Comparison of ENCODE assay signal across 23 cellular contexts in the genomic region with DNA sequence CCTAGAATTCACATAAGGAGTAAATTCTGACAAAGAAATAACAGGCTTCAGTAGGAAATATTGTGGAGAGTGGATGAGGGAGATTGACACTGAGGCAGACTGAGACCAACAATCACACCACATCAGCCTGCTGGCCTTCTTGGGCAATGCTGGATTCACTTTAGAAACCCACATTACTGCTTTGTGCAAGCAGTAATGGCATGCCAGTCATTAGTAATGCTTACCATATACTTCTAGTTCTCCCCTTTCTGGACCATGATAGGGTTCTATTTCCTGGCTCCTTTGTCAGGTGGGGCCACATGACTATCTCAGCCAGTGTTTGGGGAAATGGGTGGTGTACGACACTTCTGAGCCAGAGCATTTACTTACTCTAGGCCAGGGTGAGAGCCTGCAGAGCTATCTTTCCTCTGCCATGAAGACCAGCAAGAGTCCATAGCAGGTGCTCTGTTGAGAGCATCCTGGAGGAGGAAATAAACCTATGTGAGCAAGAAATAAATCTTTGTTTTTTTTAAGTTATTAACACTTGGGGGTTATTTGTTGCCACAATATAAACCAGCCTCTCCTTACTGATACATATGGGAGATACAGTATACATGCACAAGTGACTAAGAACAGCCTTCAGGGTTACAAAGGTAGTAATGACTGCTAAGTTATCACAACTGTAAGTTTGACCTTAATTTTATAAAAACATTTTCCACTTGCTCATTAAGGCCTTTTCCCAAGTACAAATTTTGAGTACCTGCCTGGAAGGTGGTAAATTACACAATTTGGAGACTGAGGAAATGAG.
DNase-seq lines count a peak whose midpoint lies in the region; ATAC-seq, FAIRE-seq and TF ChIP-seq lines count a peak whose summit lies in the region.
"Had no signal": no experiment of that assay in that cellular context is flagged by ENCODE, and none has a peak within 500 bp of the region (broad histone marks: within the 10 kb centered on the region; RNA-seq: fewer than 3 reads in every experiment).

No MANE protein-coding gene starts in this region.

- no peaks in the 10 kb centered on the region for H3K79me2 ChIP-seq in DND-41 (ENCODE audit: insufficient read depth, low read length)
- no peaks in the 10 kb centered on the region for H3K79me2 ChIP-seq in Karpas-422 (ENCODE audit: low read length)
- H3K79me2 ChIP-seq in GM12878 (ENCODE audit: control insufficient read depth, insufficient read depth, low read length), result no peaks in the 10 kb centered on the region

- no peaks in the 10 kb centered on the region for H3K9me2 ChIP-seq in Karpas-422 (replicated peaks; ENCODE audit: insufficient read depth, low read length)

- TF ChIP-seq POLR2A in GM12878 (IDR thresholded peaks at IDR 0.05; ENCODE audit: low read depth, low read length), result no peak

- no peak overlapping the region for H3K27ac Mint-ChIP-seq in activated CD8-positive, alpha-beta memory T cell treated with anti-CD3 and anti-CD28 coated beads, Interleukin-2, amount 10 ng/mL, durations not matched to agents 7 days and 5 days
- H3K27ac Mint-ChIP-seq: CD4-positive, CD25-positive, alpha-beta regulatory T cell had no signal

- DNase-seq in activated CD8-positive, alpha-beta memory T cell treated with anti-CD3 and anti-CD28 coated beads, Interleukin-2, amount 10 ng/mL, durations not matched to agents 7 days and 5 days, result no peak
- DNase-seq in activated CD8-positive, alpha-beta memory T cell treated with anti-CD3 and anti-CD28 coated beads, Interleukin-2, amount 50 U/mL, for 4 hours, result no peak
- DNase-seq in DND-41, result no peak
- DNase-seq in Karpas-422, result no peak
- DNase-seq in GM12878 (ENCODE audit: low read depth, low spot score), result no peak
- no peak for DNase-seq in superior temporal gyrus (ENCODE audit: extremely low spot score)
- no peak for DNase-seq in omental fat pad (ENCODE audit: low spot score)
- DNase-seq: CD4-positive, CD25-positive, alpha-beta regulatory T cell; DMS153; MM.1S; NCI-H2029; NCI-H446 treated with DMSO at 0.1 percent for 48 hours; NCI-H526; NCI-H82; OCI-M1; Peyer's patch; SHP77 treated with DMSO at 0.1 percent for 48 hours had no signal

- H3K27me3 Mint-ChIP-seq in activated CD8-positive, alpha-beta memory T cell treated with anti-CD3 and anti-CD28 coated beads, Interleukin-2, amount 10 ng/mL, durations not matched to agents 7 days and 5 days, result peaks cover 2% of the 10 kb centered on the region
- H3K27me3 Mint-ChIP-seq: CD4-positive, CD25-positive, alpha-beta regulatory T cell had no signal

- in situ Hi-C loops in GM12878 (cut with MboI), result no loop called here

- TF ChIP-seq RAD21 in GM12878 (IDR thresholded peaks at IDR 0.05; ENCODE audit: insufficient read depth, low read depth, low read length), result no peak

- H2AFZ ChIP-seq in DND-41 (ENCODE audit: low read depth, low read length), result no peak overlapping the region
- peak overlapping the region; percentile 6; the same call in 1 of the 2 replicates for H2AFZ ChIP-seq in Karpas-422 (ENCODE audit: low read length)
- H2AFZ ChIP-seq in GM12878 (ENCODE audit: control insufficient read depth, low read depth, low read length), result no peak overlapping the region

- peaks cover 14% of the 10 kb centered on the region for H3K4me1 Mint-ChIP-seq in activated CD8-positive, alpha-beta memory T cell treated with anti-CD3 and anti-CD28 coated beads, Interleukin-2, amount 10 ng/mL, durations not matched to agents 7 days and 5 days

- intact Hi-C loops in GM12878 (cut with micrococcal nuclease; ENCODE audit: unreplicated experiment), result no loop called here

- H3K4me3 Mint-ChIP-seq in activated CD8-positive, alpha-beta memory T cell treated with anti-CD3 and anti-CD28 coated beads, Interleukin-2, amount 10 ng/mL, durations not matched to agents 7 days and 5 days, result no peak overlapping the region
- H3K4me3 Mint-ChIP-seq: CD4-positive, CD25-positive, alpha-beta regulatory T cell had no signal

- peaks cover 3% of the 10 kb centered on the region for H3K9me3 Mint-ChIP-seq in activated CD8-positive, alpha-beta memory T cell treated with anti-CD3 and anti-CD28 coated beads, Interleukin-2, amount 10 ng/mL, durations not matched to agents 7 days and 5 days (ENCODE audit: low read depth)
- H3K9me3 Mint-ChIP-seq: CD4-positive, CD25-positive, alpha-beta regulatory T cell had no signal

- RAD21 ChIA-PET in GM12878 (lab: Charles Lee; ENCODE audit: unreplicated experiment), result no interaction called here

- H3K4me1 ChIP-seq in DND-41 (ENCODE audit: insufficient read depth, low read length) (peaks cover 8% of the 10 kb centered on the region; the same call in 1 of the 2 replicates), Karpas-422 (ENCODE audit: low read length) (peaks cover 13% of the 10 kb centered on the region), GM12878 (ENCODE audit: control insufficient read depth, insufficient read depth, low read length) (no peaks in the 10 kb centered on the region)
- H3K4me1 ChIP-seq: BLaER1, Peyer's patch had no signal

- SMC1A ChIA-PET in GM12878 (lab: Charles Lee; ENCODE audit: uncharacterized antibody, unreplicated experiment), result no interaction called here

- H3K4me2 ChIP-seq in DND-41 (ENCODE audit: insufficient read depth, low read length) (no peak overlapping the region), Karpas-422 (ENCODE audit: low read depth, low read length, poor library complexity, severe bottlenecking) (no peak overlapping the region), GM12878 (ENCODE audit: control insufficient read depth, insufficient read depth) (no peak overlapping the region)
- H3K4me2 ChIP-seq: BLaER1 had no signal

- H3K9ac ChIP-seq in DND-41 (ENCODE audit: low read depth, low read length) (no peak overlapping the region), Karpas-422 (ENCODE audit: low read length) (no peak overlapping the region), GM12878 (ENCODE audit: control insufficient read depth, insufficient read depth, low read length) (no peak overlapping the region)
- H3K9ac ChIP-seq: BLaER1 had no signal

- 100% methylated on average over 1 of the region's 1 CpG for WGBS in GM12878 (ENCODE audit: insufficient coverage, insufficient replicate concordance, low lambda C conversion rate, missing lambda C conversion rate)

- POLR2A ChIA-PET in GM12878 (lab: Charles Lee), result no interaction called here

- CTCF ChIA-PET in activated CD8-positive, alpha-beta memory T cell treated with anti-CD3 and anti-CD28 coated beads, Interleukin-2, amount 10 ng/mL, durations not matched to agents 7 days and 5 days (lab: Charles Lee), result no interaction called here
- CTCF ChIA-PET in GM12878 (lab: Yijun Ruan, JAX), result no interaction called here

- no TSS peak for BruUV-seq in GM12878 (replicated peaks; lab: Mats Ljungman, UMichigan)

- no peak for FAIRE-seq in GM12878 (lab: Jason Lieb, UNC)
- FAIRE-seq: A204.1, GM18507, H54, HTR-8/SVneo, K562 had no signal

- H3K9me3 ChIP-seq in DND-41 (ENCODE audit: insufficient read depth, low read length, severe bottlenecking) (no peaks in the 10 kb centered on the region), Karpas-422 (ENCODE audit: low read length) (no peaks in the 10 kb centered on the region), GM12878 (replicated peaks; ENCODE audit: control insufficient read depth, insufficient read depth, low read length) (no peaks in the 10 kb centered on the region; the same call in 2 of the 3 replicates)
- H3K9me3 ChIP-seq: BLaER1, Peyer's patch had no signal

- TF ChIP-seq EP300 in GM12878 (IDR thresholded peaks at IDR 0.05; ENCODE audit: borderline replicate concordance in 1 of 2, control insufficient read depth in 1 of 2, low read depth in 2 of 2, low read length in 2 of 2), result no peak

- H3K27ac ChIP-seq in DND-41 (ENCODE audit: low read length), result no peak overlapping the region
- no peak overlapping the region for H3K27ac ChIP-seq in Karpas-422 (ENCODE audit: low read length)
- no peak overlapping the region for H3K27ac ChIP-seq in GM12878 (ENCODE audit: control insufficient read depth, insufficient read depth)
- H3K27ac ChIP-seq: BLaER1, Peyer's patch had no signal

- H3K4me3 ChIP-seq in DND-41 (ENCODE audit: low read depth in 1 of 2, low read length in 2 of 2) (no peak overlapping the region), Karpas-422 (ENCODE audit: low read length) (no peak overlapping the region), GM12878 (no peak overlapping the region)
- H3K4me3 ChIP-seq: BLaER1, K562, Peyer's patch had no signal

- H3K27me3 ChIP-seq in DND-41 (ENCODE audit: insufficient read depth, low read length, poor library complexity), result no peaks in the 10 kb centered on the region
- H3K27me3 ChIP-seq in Karpas-422 (ENCODE audit: low read length), result no peaks in the 10 kb centered on the region
- no peaks in the 10 kb centered on the region for H3K27me3 ChIP-seq in GM12878 (replicated peaks in 1 of 2; ENCODE audit: control insufficient read depth in 2 of 2, insufficient read depth in 2 of 2, low read length in 1 of 2)
- H3K27me3 ChIP-seq: BLaER1, Peyer's patch had no signal

- H4K20me1 ChIP-seq in DND-41 (ENCODE audit: insufficient read depth, low read length), result no peaks in the 10 kb centered on the region
- no peaks in the 10 kb centered on the region for H4K20me1 ChIP-seq in Karpas-422 (ENCODE audit: insufficient read depth, low read depth, low read length)
- no peaks in the 10 kb centered on the region for H4K20me1 ChIP-seq in GM12878 (ENCODE audit: control insufficient read depth, insufficient read depth)
- H4K20me1 ChIP-seq: BLaER1 had no signal

- TF ChIP-seq CTCF in DND-41 (IDR thresholded peaks at IDR 0.05; ENCODE audit: borderline replicate concordance, extremely low read depth, low read length, poor library complexity, severe bottlenecking) (no peak), GM12878 (IDR thresholded peaks at IDR 0.05 in 2 of 3, conservative IDR thresholded peaks at IDR 0.05 in 1 of 3; ENCODE audit: control insufficient read depth in 2 of 3, extremely low read depth in 1 of 3, insufficient read depth in 1 of 3, low read depth in 3 of 3, low read length in 3 of 3) (no peak), omental fat pad (IDR thresholded peaks at IDR 0.05) (no peak)

- H3K36me3 ChIP-seq in DND-41 (ENCODE audit: insufficient read depth, low read length) (no peaks in the 10 kb centered on the region), Karpas-422 (ENCODE audit: insufficient read depth, low read length) (no peaks in the 10 kb centered on the region), GM12878 (ENCODE audit: control insufficient read depth in 2 of 2, insufficient read depth in 2 of 2, low read length in 1 of 2) (no peaks in the 10 kb centered on the region)
- H3K36me3 ChIP-seq: BLaER1, Peyer's patch had no signal

- ATAC-seq in activated CD8-positive, alpha-beta memory T cell treated with anti-CD3 and anti-CD28 coated beads, Interleukin-2, amount 10 ng/mL, durations not matched to agents 7 days and 5 days, result peak; percentile 20
- ATAC-seq in DND-41 (ENCODE audit: insufficient read depth, low read depth) (peak; percentile 44), GM12878 (peak; percentile 39), omental fat pad (ENCODE audit: low FRiP score) (no peak)
- ATAC-seq: K562 had no signal

- peaks cover 18% of the 10 kb centered on the region for H3K36me3 Mint-ChIP-seq in activated CD8-positive, alpha-beta memory T cell treated with anti-CD3 and anti-CD28 coated beads, Interleukin-2, amount 10 ng/mL, durations not matched to agents 7 days and 5 days
- H3K36me3 Mint-ChIP-seq: CD4-positive, CD25-positive, alpha-beta regulatory T cell had no signal
